ENCODE assay signal across 1 cellular context in the genomic region with DNA sequence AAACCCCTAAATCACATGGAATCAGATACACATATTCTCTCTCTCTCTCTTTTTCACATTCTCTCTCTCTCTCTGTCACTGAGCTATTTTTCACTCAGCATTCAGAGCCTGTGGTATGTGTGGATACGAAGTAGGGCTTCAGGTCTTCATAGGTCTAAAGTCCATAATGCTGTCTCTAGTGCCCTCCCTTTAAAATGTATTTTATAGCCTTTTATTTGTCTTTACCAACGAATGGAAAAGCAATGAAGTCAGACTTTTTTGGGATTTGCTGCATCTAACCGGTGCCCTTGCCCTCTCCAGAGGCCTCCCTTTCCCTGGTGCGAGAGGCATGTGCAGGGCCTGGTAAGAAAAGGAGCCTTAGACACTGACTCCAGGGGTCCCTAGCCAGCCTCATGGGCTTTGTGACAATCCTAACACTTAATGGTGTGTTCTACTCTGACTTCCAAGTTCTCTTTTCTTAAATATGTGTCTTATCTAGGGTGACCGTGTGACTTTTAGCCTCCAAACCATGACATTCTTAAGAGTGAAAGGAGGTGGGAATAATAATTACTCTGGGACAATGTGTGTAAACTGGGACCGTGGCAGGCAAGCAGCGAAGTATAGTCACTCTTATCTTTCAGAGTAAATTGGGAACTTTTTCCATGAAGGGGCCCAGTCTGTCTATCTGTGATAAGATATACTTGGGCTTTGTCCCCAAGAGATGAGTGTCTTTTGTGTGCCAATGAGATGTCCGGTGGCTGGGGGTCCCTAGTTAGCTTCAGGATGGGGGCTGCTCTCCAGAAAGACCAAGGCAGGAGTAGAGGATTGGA.
A peak's percentile ranks its signal among the peaks of the same experiment; 100 is the strongest.
TF ChIP-seq lines count a peak whose summit lies in the region.

No MANE protein-coding gene starts in this region.

TF ChIP-seq in K562, 482 proteins besides CTCF, POLR2A, EP300 and RAD21 (continued from another document):
- TF ChIP-seq TEAD1 (CRISPR knock-in tag; IDR thresholded peaks at IDR 0.05) (0 out of 4 replicates have a peak, but pooled peaks have one; percentile 1), DACH1 (IDR thresholded peaks at IDR 0.05; ENCODE audit: partially characterized antibody) (no peak), ARID1B (IDR thresholded peaks at IDR 0.05) (peak; percentile 91), TEAD2 (tag; IDR thresholded peaks at IDR 0.05) (no peak), L3MBTL2 (IDR thresholded peaks at IDR 0.05) (peak; percentile 54; the same call in 1 of the 2 replicates), KDM1A (IDR thresholded peaks at IDR 0.05) (peak in 1 of 2 experiments; percentile 27; a peak in 2 of 4 replicates), ASH1L (IDR thresholded peaks at IDR 0.05; ENCODE audit: borderline replicate concordance, low read depth, partially characterized antibody) (no peak), ZKSCAN3 (CRISPR knock-in tag; IDR thresholded peaks at IDR 0.05) (no peak), SMARCA4 (IDR thresholded peaks at IDR 0.05) (peak; percentile 77), ZNF699 (CRISPR knock-in tag; IDR thresholded peaks at IDR 0.05; ENCODE audit: insufficient replicate concordance) (no peak), ZNF766 (CRISPR knock-in tag; conservative IDR thresholded peaks at IDR 0.05) (0 out of 2 replicates have a peak, but pooled peaks have one; percentile 40), ZNF165 (CRISPR knock-in tag; IDR thresholded peaks at IDR 0.05; ENCODE audit: borderline replicate concordance) (no peak), HDAC1 (IDR thresholded peaks at IDR 0.05) (peak in 1 of 2 experiments; percentile 8; a peak in 1 of 4 replicates), LEF1 (IDR thresholded peaks at IDR 0.05) (0 out of 2 replicates have a peak, but pooled peaks have one; percentile 42), CHD4 (IDR thresholded peaks at IDR 0.05; ENCODE audit: insufficient read depth, insufficient replicate concordance, low read depth, low read length, poor library complexity, severe bottlenecking) (peak; percentile 52)
- TF ChIP-seq, protein P1, sequence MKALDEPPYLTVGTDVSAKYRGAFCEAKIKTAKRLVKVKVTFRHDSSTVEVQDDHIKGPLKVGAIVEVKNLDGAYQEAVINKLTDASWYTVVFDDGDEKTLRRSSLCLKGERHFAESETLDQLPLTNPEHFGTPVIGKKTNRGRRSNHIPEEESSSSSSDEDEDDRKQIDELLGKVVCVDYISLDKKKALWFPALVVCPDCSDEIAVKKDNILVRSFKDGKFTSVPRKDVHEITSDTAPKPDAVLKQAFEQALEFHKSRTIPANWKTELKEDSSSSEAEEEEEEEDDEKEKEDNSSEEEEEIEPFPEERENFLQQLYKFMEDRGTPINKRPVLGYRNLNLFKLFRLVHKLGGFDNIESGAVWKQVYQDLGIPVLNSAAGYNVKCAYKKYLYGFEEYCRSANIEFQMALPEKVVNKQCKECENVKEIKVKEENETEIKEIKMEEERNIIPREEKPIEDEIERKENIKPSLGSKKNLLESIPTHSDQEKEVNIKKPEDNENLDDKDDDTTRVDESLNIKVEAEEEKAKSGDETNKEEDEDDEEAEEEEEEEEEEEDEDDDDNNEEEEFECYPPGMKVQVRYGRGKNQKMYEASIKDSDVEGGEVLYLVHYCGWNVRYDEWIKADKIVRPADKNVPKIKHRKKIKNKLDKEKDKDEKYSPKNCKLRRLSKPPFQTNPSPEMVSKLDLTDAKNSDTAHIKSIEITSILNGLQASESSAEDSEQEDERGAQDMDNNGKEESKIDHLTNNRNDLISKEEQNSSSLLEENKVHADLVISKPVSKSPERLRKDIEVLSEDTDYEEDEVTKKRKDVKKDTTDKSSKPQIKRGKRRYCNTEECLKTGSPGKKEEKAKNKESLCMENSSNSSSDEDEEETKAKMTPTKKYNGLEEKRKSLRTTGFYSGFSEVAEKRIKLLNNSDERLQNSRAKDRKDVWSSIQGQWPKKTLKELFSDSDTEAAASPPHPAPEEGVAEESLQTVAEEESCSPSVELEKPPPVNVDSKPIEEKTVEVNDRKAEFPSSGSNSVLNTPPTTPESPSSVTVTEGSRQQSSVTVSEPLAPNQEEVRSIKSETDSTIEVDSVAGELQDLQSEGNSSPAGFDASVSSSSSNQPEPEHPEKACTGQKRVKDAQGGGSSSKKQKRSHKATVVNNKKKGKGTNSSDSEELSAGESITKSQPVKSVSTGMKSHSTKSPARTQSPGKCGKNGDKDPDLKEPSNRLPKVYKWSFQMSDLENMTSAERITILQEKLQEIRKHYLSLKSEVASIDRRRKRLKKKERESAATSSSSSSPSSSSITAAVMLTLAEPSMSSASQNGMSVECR (CRISPR knock-in tag; IDR thresholded peaks at IDR 0.05): no peak
- TF ChIP-seq, protein P2, sequence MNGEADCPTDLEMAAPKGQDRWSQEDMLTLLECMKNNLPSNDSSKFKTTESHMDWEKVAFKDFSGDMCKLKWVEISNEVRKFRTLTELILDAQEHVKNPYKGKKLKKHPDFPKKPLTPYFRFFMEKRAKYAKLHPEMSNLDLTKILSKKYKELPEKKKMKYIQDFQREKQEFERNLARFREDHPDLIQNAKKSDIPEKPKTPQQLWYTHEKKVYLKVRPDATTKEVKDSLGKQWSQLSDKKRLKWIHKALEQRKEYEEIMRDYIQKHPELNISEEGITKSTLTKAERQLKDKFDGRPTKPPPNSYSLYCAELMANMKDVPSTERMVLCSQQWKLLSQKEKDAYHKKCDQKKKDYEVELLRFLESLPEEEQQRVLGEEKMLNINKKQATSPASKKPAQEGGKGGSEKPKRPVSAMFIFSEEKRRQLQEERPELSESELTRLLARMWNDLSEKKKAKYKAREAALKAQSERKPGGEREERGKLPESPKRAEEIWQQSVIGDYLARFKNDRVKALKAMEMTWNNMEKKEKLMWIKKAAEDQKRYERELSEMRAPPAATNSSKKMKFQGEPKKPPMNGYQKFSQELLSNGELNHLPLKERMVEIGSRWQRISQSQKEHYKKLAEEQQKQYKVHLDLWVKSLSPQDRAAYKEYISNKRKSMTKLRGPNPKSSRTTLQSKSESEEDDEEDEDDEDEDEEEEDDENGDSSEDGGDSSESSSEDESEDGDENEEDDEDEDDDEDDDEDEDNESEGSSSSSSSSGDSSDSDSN (IDR thresholded peaks at IDR 0.05; ENCODE audit: borderline replicate concordance in 1 of 2, low read depth in 2 of 2, low read length in 2 of 2): 0 out of 4 replicates have a peak, but pooled peaks of 1 of the 2 experiments have one; percentile 37
- TF ChIP-seq, protein P3, sequence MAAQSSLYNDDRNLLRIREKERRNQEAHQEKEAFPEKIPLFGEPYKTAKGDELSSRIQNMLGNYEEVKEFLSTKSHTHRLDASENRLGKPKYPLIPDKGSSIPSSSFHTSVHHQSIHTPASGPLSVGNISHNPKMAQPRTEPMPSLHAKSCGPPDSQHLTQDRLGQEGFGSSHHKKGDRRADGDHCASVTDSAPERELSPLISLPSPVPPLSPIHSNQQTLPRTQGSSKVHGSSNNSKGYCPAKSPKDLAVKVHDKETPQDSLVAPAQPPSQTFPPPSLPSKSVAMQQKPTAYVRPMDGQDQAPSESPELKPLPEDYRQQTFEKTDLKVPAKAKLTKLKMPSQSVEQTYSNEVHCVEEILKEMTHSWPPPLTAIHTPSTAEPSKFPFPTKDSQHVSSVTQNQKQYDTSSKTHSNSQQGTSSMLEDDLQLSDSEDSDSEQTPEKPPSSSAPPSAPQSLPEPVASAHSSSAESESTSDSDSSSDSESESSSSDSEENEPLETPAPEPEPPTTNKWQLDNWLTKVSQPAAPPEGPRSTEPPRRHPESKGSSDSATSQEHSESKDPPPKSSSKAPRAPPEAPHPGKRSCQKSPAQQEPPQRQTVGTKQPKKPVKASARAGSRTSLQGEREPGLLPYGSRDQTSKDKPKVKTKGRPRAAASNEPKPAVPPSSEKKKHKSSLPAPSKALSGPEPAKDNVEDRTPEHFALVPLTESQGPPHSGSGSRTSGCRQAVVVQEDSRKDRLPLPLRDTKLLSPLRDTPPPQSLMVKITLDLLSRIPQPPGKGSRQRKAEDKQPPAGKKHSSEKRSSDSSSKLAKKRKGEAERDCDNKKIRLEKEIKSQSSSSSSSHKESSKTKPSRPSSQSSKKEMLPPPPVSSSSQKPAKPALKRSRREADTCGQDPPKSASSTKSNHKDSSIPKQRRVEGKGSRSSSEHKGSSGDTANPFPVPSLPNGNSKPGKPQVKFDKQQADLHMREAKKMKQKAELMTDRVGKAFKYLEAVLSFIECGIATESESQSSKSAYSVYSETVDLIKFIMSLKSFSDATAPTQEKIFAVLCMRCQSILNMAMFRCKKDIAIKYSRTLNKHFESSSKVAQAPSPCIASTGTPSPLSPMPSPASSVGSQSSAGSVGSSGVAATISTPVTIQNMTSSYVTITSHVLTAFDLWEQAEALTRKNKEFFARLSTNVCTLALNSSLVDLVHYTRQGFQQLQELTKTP (IDR thresholded peaks at IDR 0.05; ENCODE audit: low read depth in 1 of 2, partially characterized antibody in 2 of 2): peak in 1 of 2 experiments; percentile 18
- TF ChIP-seq, protein P4, sequence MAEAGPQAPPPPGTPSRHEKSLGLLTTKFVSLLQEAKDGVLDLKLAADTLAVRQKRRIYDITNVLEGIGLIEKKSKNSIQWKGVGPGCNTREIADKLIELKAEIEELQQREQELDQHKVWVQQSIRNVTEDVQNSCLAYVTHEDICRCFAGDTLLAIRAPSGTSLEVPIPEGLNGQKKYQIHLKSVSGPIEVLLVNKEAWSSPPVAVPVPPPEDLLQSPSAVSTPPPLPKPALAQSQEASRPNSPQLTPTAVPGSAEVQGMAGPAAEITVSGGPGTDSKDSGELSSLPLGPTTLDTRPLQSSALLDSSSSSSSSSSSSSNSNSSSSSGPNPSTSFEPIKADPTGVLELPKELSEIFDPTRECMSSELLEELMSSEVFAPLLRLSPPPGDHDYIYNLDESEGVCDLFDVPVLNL (CRISPR knock-in tag; IDR thresholded peaks at IDR 0.05; ENCODE audit: low read depth): no peak
